In genomic region chr2:239832995-239833727, GRCh38 we compare ENCODE assay signal across 26 cellular contexts.
DNase-seq lines count a peak whose midpoint lies in the region; ATAC-seq, FAIRE-seq and TF ChIP-seq lines count a peak whose summit lies in the region.
"Had no signal": no experiment of that assay in that cellular context is flagged by ENCODE, and none has a peak within 500 bp of the region (broad histone marks: within the 10 kb centered on the region; RNA-seq: fewer than 3 reads in every experiment).

No MANE protein-coding gene starts in this region.

- POLR2A ChIA-PET in activated CD4-positive, alpha-beta memory T cell treated with anti-CD3 and anti-CD28 coated beads, Interleukin-2, amount 10 ng/mL, durations not matched to agents 7 days and 5 days (lab: Charles Lee), result no interaction called here
- POLR2A ChIA-PET in activated CD4-positive, alpha-beta memory T cell treated with anti-CD3 and anti-CD28 coated beads for 36 hours (lab: Charles Lee), result no interaction called here

- peaks cover 2% of the 10 kb centered on the region for H3K9me3 Mint-ChIP-seq in activated CD4-positive, alpha-beta memory T cell treated with anti-CD3 and anti-CD28 coated beads, Interleukin-2, amount 10 ng/mL, durations not matched to agents 7 days and 5 days
- H3K9me3 Mint-ChIP-seq in activated CD4-positive, alpha-beta memory T cell treated with anti-CD3 and anti-CD28 coated beads for 36 hours, result peaks cover 4% of the 10 kb centered on the region
- peaks cover 3% of the 10 kb centered on the region for H3K9me3 Mint-ChIP-seq in mesothelial cell of epicardium
- H3K9me3 Mint-ChIP-seq: activated CD8-positive, alpha-beta T cell treated with anti-CD3 and anti-CD28 coated beads for 36 hours; activated T-cell treated with anti-CD3 and anti-CD28 coated beads, Interleukin-2, amount 50 U/mL, for 72 hours; central memory CD8-positive, alpha-beta T cell had no signal

- no peaks in the 10 kb centered on the region for H3K4me1 ChIP-seq in suprapubic skin
- H3K4me1 ChIP-seq: foreskin keratinocyte, right lobe of liver had no signal

- ATAC-seq in GM21526 (IDR thresholded peaks at IDR 0.05; ENCODE audit: low FRiP score, unreplicated experiment), result no peak
- ATAC-seq: activated CD8-positive, alpha-beta T cell treated with anti-CD3 and anti-CD28 coated beads for 36 hours; activated T-cell treated with anti-CD3 and anti-CD28 coated beads, Interleukin-2, amount 50 U/mL, for 72 hours; foreskin keratinocyte; HCT116; right lobe of liver had no signal

- H3K4me3 Mint-ChIP-seq in activated CD4-positive, alpha-beta memory T cell treated with anti-CD3 and anti-CD28 coated beads, Interleukin-2, amount 10 ng/mL, durations not matched to agents 7 days and 5 days, result no peak overlapping the region
- H3K4me3 Mint-ChIP-seq in activated CD4-positive, alpha-beta memory T cell treated with anti-CD3 and anti-CD28 coated beads for 36 hours, result no peak overlapping the region
- H3K4me3 Mint-ChIP-seq in mesothelial cell of epicardium, result no peak overlapping the region
- H3K4me3 Mint-ChIP-seq: activated CD8-positive, alpha-beta T cell treated with anti-CD3 and anti-CD28 coated beads for 36 hours; activated naive CD8-positive, alpha-beta T cell; activated T-cell treated with anti-CD3 and anti-CD28 coated beads, Interleukin-2, amount 50 U/mL, for 72 hours; B cell; central memory CD8-positive, alpha-beta T cell had no signal

- FAIRE-seq in GM19239 (lab: Jason Lieb, UNC) (no peak), GM12892 (lab: Jason Lieb, UNC) (no peak)
- FAIRE-seq: RCC 7860 had no signal

- H3K27ac Mint-ChIP-seq in activated CD4-positive, alpha-beta memory T cell treated with anti-CD3 and anti-CD28 coated beads, Interleukin-2, amount 10 ng/mL, durations not matched to agents 7 days and 5 days, result no peak overlapping the region
- H3K27ac Mint-ChIP-seq in activated CD4-positive, alpha-beta memory T cell treated with anti-CD3 and anti-CD28 coated beads for 36 hours, result no peak overlapping the region
- H3K27ac Mint-ChIP-seq in mesothelial cell of epicardium, result no peak overlapping the region
- H3K27ac Mint-ChIP-seq: activated CD8-positive, alpha-beta T cell treated with anti-CD3 and anti-CD28 coated beads for 36 hours; activated naive CD8-positive, alpha-beta T cell; activated T-cell treated with anti-CD3 and anti-CD28 coated beads, Interleukin-2, amount 50 U/mL, for 72 hours; B cell had no signal

- no peak for TF ChIP-seq CTCF in mesothelial cell of epicardium (IDR thresholded peaks at IDR 0.05; ENCODE audit: unreplicated experiment)
- TF ChIP-seq CTCF in suprapubic skin (IDR thresholded peaks at IDR 0.05), result no peak

- CTCF ChIA-PET in activated CD4-positive, alpha-beta memory T cell treated with anti-CD3 and anti-CD28 coated beads, Interleukin-2, amount 10 ng/mL, durations not matched to agents 7 days and 5 days (lab: Charles Lee), result no interaction called here
- CTCF ChIA-PET in activated CD4-positive, alpha-beta memory T cell treated with anti-CD3 and anti-CD28 coated beads for 36 hours (lab: Charles Lee), result no interaction called here

- H3K4me1 Mint-ChIP-seq in activated CD4-positive, alpha-beta memory T cell treated with anti-CD3 and anti-CD28 coated beads, Interleukin-2, amount 10 ng/mL, durations not matched to agents 7 days and 5 days, result no peaks in the 10 kb centered on the region
- no peaks in the 10 kb centered on the region for H3K4me1 Mint-ChIP-seq in activated CD4-positive, alpha-beta memory T cell treated with anti-CD3 and anti-CD28 coated beads for 36 hours (ENCODE audit: low read depth)
- peaks cover 10% of the 10 kb centered on the region for H3K4me1 Mint-ChIP-seq in mesothelial cell of epicardium
- H3K4me1 Mint-ChIP-seq: B cell; central memory CD8-positive, alpha-beta T cell had no signal

- no peaks in the 10 kb centered on the region for H3K36me3 Mint-ChIP-seq in activated CD4-positive, alpha-beta memory T cell treated with anti-CD3 and anti-CD28 coated beads, Interleukin-2, amount 10 ng/mL, durations not matched to agents 7 days and 5 days (ENCODE audit: low read depth)
- no peaks in the 10 kb centered on the region for H3K36me3 Mint-ChIP-seq in activated CD4-positive, alpha-beta memory T cell treated with anti-CD3 and anti-CD28 coated beads for 36 hours
- H3K36me3 Mint-ChIP-seq in mesothelial cell of epicardium, result no peaks in the 10 kb centered on the region
- H3K36me3 Mint-ChIP-seq: activated naive CD8-positive, alpha-beta T cell had no signal

- no peak overlapping the region for H3K27ac ChIP-seq in suprapubic skin
- H3K27ac ChIP-seq: ascending aorta, foreskin keratinocyte, right lobe of liver, SJSA1, WERI-Rb-1 had no signal

- peaks cover 5% of the 10 kb centered on the region for H3K9me3 ChIP-seq in suprapubic skin
- H3K9me3 ChIP-seq: ascending aorta, MG63, right lobe of liver, SJSA1 had no signal

- WGBS in suprapubic skin, result 87% methylated on average over 18 of the region's 18 CpGs

- no peak for TF ChIP-seq EP300 in suprapubic skin (IDR thresholded peaks at IDR 0.05)

- intact Hi-C loops in activated CD4-positive, alpha-beta memory T cell treated with anti-CD3 and anti-CD28 coated beads for 36 hours (cut with micrococcal nuclease), result no loop called here

- H3K4me3 ChIP-seq in suprapubic skin, result no peak overlapping the region
- H3K4me3 ChIP-seq: ascending aorta, MG63, right lobe of liver, SJSA1 had no signal

- DNase-seq in activated CD4-positive, alpha-beta memory T cell treated with anti-CD3 and anti-CD28 coated beads, Interleukin-2, amount 10 ng/mL, durations not matched to agents 7 days and 5 days, result peak; percentile 12
- no peak for DNase-seq in activated CD4-positive, alpha-beta memory T cell treated with anti-CD3 and anti-CD28 coated beads for 36 hours
- DNase-seq in activated CD8-positive, alpha-beta memory T cell treated with anti-CD3 and anti-CD28 coated beads for 24 hours, result peak; percentile 42
- DNase-seq in mesothelial cell of epicardium (ENCODE audit: low spot score in 2 of 2, unreplicated experiment in 2 of 2), result peak; percentile 14 to 28
- peak; percentile 40 to 49 for DNase-seq in suprapubic skin (ENCODE audit: low spot score in 2 of 2)
- DNase-seq in GM19239 (ENCODE audit: insufficient read length, low spot score), result no peak
- DNase-seq in GM12892 (ENCODE audit: insufficient read length), result no peak
- DNase-seq: activated CD8-positive, alpha-beta T cell treated with anti-CD3 and anti-CD28 coated beads for 36 hours; activated T-cell treated with anti-CD3 and anti-CD28 coated beads, Interleukin-2, amount 50 U/mL, for 72 hours; erythroblast; foreskin keratinocyte; hippocampal formation; MG63; NCI-H1436; NCI-H524; NK-92 treated with Interleukin-12 subunit alpha and Interleukin-12 subunit beta, amount 100 ng/mL, for 24 hours; right lobe of liver; WERI-Rb-1 had no signal

- H3K27me3 Mint-ChIP-seq in activated CD4-positive, alpha-beta memory T cell treated with anti-CD3 and anti-CD28 coated beads, Interleukin-2, amount 10 ng/mL, durations not matched to agents 7 days and 5 days, result peaks cover 4% of the 10 kb centered on the region
- no peaks in the 10 kb centered on the region for H3K27me3 Mint-ChIP-seq in activated CD4-positive, alpha-beta memory T cell treated with anti-CD3 and anti-CD28 coated beads for 36 hours
- peaks cover 20% of the 10 kb centered on the region for H3K27me3 Mint-ChIP-seq in mesothelial cell of epicardium (ENCODE audit: low read depth)
- H3K27me3 Mint-ChIP-seq: activated CD8-positive, alpha-beta T cell treated with anti-CD3 and anti-CD28 coated beads for 36 hours had no signal

- no peak for TF ChIP-seq POLR2A in suprapubic skin (IDR thresholded peaks at IDR 0.05)
- no peak for TF ChIP-seq POLR2A in GM12892 (IDR thresholded peaks at IDR 0.05; ENCODE audit: low read depth, low read length)

- no peaks in the 10 kb centered on the region for H3K36me3 ChIP-seq in suprapubic skin
- H3K36me3 ChIP-seq: ascending aorta, MG63, right lobe of liver, SJSA1, WERI-Rb-1 had no signal

- H3K27me3 ChIP-seq in suprapubic skin, result no peaks in the 10 kb centered on the region
- H3K27me3 ChIP-seq: ascending aorta, foreskin keratinocyte, MG63, right lobe of liver, SJSA1 had no signal

Comparison
In these comparisons a context has a peak if more than half of its experiments do, and no peak if none do; other contexts are left out.
1. DNase-seq: peak in activated CD4-positive, alpha-beta memory T cell treated with anti-CD3 and anti-CD28 coated beads, Interleukin-2, amount 10 ng/mL, durations not matched to agents 7 days and 5 days (single experiment), activated CD8-positive, alpha-beta memory T cell treated with anti-CD3 and anti-CD28 coated beads for 24 hours (single experiment), mesothelial cell of epicardium (2 of 2) and suprapubic skin (2 of 2); none in activated CD4-positive, alpha-beta memory T cell treated with anti-CD3 and anti-CD28 coated beads for 36 hours (single experiment), GM19239 (single experiment) and GM12892 (single experiment).